ENCODE assay signal across 19 cellular contexts in genomic region chr10:78445308-78445707, GRCh38.
"Had no signal": no experiment of that assay in that cellular context is flagged by ENCODE, and none has a peak within 500 bp of the region (broad histone marks: within the 10 kb centered on the region; RNA-seq: fewer than 3 reads in every experiment).

No MANE protein-coding gene starts in this region.

- DNase-seq: KBM-7, MV-4-11, NCI-H1048, NCI-H1105, NCI-H1417, NCI-H1436 treated with DMSO at 0.1 percent for 48 hours, NCI-H1694, NCI-H187 treated with DMSO at 0.1 percent for 48 hours, NCI-H2081, NCI-H2107, NCI-H2227 treated with DMSO at 0.1 percent for 48 hours, NCI-H524, NCI-H526 treated with DMSO at 0.1 percent for 48 hours, NCI-H748 treated with DMSO at 0.1 percent for 48 hours, PC-3, SHP77 had no signal

- H3K27ac Mint-ChIP-seq: IgD-negative memory B cell had no signal

- H3K4me1 Mint-ChIP-seq: IgD-negative memory B cell had no signal

- H3K9me3 Mint-ChIP-seq: IgD-negative memory B cell had no signal

- H3K4me3 Mint-ChIP-seq: IgD-negative memory B cell had no signal

- H3K27ac ChIP-seq: RWPE1 had no signal

- H3K36me3 Mint-ChIP-seq: IgD-negative memory B cell had no signal

- ATAC-seq: Panc1, PC-3 had no signal
